15 cellular contexts compared by ENCODE assay signal in genomic region chr2:9673914-9674481, GRCh38.
"Had no signal": no experiment of that assay in that cellular context is flagged by ENCODE, and none has a peak within 500 bp of the region (broad histone marks: within the 10 kb centered on the region; RNA-seq: fewer than 3 reads in every experiment).

No MANE protein-coding gene starts in this region.

- H3K4me3 Mint-ChIP-seq: activated CD4-positive, alpha-beta memory T cell treated with anti-CD3 and anti-CD28 coated beads, Interleukin-2, amount 10 ng/mL, durations not matched to agents 7 days and 5 days; activated CD4-positive, alpha-beta T cell treated with anti-CD3 and anti-CD28 coated beads for 36 hours; activated naive CD8-positive, alpha-beta T cell treated with anti-CD3 and anti-CD28 coated beads, Interleukin-2, amount 10 ng/mL, durations not matched to agents 7 days and 5 days; natural killer cell; stimulated activated effector memory CD8-positive, alpha-beta T cell treated with anti-CD3 and anti-CD28 coated beads, Interleukin-12 subunit alpha, Interleukin-12 subunit beta, amount 100 ng/mL, for 72 hours had no signal

- H3K4me1 Mint-ChIP-seq: activated naive CD8-positive, alpha-beta T cell treated with anti-CD3 and anti-CD28 coated beads, Interleukin-2, amount 10 ng/mL, durations not matched to agents 7 days and 5 days; natural killer cell had no signal

- H3K27ac ChIP-seq: hepatocyte, left ventricle myocardium inferior, thoracic aorta, upper lobe of right lung, WERI-Rb-1 had no signal

- H3K27me3 Mint-ChIP-seq: activated CD4-positive, alpha-beta memory T cell treated with anti-CD3 and anti-CD28 coated beads, Interleukin-2, amount 10 ng/mL, durations not matched to agents 7 days and 5 days had no signal

- H3K36me3 ChIP-seq: left ventricle myocardium inferior, thoracic aorta, upper lobe of right lung, WERI-Rb-1 had no signal

- H3K9me3 ChIP-seq: left ventricle myocardium inferior, thoracic aorta, upper lobe of right lung had no signal

- DNase-seq: activated CD4-positive, alpha-beta memory T cell treated with anti-CD3 and anti-CD28 coated beads, Interleukin-2, amount 10 ng/mL, durations not matched to agents 7 days and 5 days; activated CD4-positive, alpha-beta T cell treated with anti-CD3 and anti-CD28 coated beads for 36 hours; activated naive CD8-positive, alpha-beta T cell treated with anti-CD3 and anti-CD28 coated beads, Interleukin-2, amount 10 ng/mL, durations not matched to agents 7 days and 5 days; aorta; left ventricle myocardium inferior; natural killer cell; nucleus accumbens; T-helper 1 cell; T1000; upper lobe of right lung; WERI-Rb-1 had no signal

- H3K79me2 ChIP-seq: hepatocyte had no signal

- H3K4me3 ChIP-seq: hepatocyte, left ventricle myocardium inferior, thoracic aorta, upper lobe of right lung had no signal

- H3K36me3 Mint-ChIP-seq: activated naive CD8-positive, alpha-beta T cell treated with anti-CD3 and anti-CD28 coated beads, Interleukin-2, amount 10 ng/mL, durations not matched to agents 7 days and 5 days; natural killer cell; stimulated activated effector memory CD8-positive, alpha-beta T cell treated with anti-CD3 and anti-CD28 coated beads, Interleukin-12 subunit alpha, Interleukin-12 subunit beta, amount 100 ng/mL, for 72 hours had no signal

- H3K27me3 ChIP-seq: hepatocyte, upper lobe of right lung had no signal

- H3K4me2 ChIP-seq: hepatocyte had no signal

- H3K27ac Mint-ChIP-seq: activated CD4-positive, alpha-beta memory T cell treated with anti-CD3 and anti-CD28 coated beads, Interleukin-2, amount 10 ng/mL, durations not matched to agents 7 days and 5 days; activated CD4-positive, alpha-beta T cell treated with anti-CD3 and anti-CD28 coated beads for 36 hours; activated naive CD8-positive, alpha-beta T cell treated with anti-CD3 and anti-CD28 coated beads, Interleukin-2, amount 10 ng/mL, durations not matched to agents 7 days and 5 days; natural killer cell; stimulated activated effector memory CD8-positive, alpha-beta T cell treated with anti-CD3 and anti-CD28 coated beads, Interleukin-12 subunit alpha, Interleukin-12 subunit beta, amount 100 ng/mL, for 72 hours had no signal

- H3K9me3 Mint-ChIP-seq: activated naive CD8-positive, alpha-beta T cell treated with anti-CD3 and anti-CD28 coated beads, Interleukin-2, amount 10 ng/mL, durations not matched to agents 7 days and 5 days; natural killer cell; stimulated activated effector memory CD8-positive, alpha-beta T cell treated with anti-CD3 and anti-CD28 coated beads, Interleukin-12 subunit alpha, Interleukin-12 subunit beta, amount 100 ng/mL, for 72 hours had no signal

- H3K4me1 ChIP-seq: upper lobe of right lung had no signal

- ATAC-seq: activated CD4-positive, alpha-beta T cell treated with anti-CD3 and anti-CD28 coated beads for 36 hours; esophagus mucosa; natural killer cell; stimulated activated effector memory CD8-positive, alpha-beta T cell treated with anti-CD3 and anti-CD28 coated beads, Interleukin-12 subunit alpha, Interleukin-12 subunit beta, amount 100 ng/mL, for 72 hours; upper lobe of right lung had no signal

- H2AFZ ChIP-seq: hepatocyte had no signal
